In genomic region chr14:50064993-50065392, GRCh38 we compare ENCODE assay signal across 1 cellular context.
TF ChIP-seq lines count a peak whose summit lies in the region.

No MANE protein-coding gene starts in this region.

TF ChIP-seq in GM12878, 131 proteins besides CTCF, POLR2A, EP300 and RAD21 (continued from another document and continues in another):
- TF ChIP-seq WRNIP1 (IDR thresholded peaks at IDR 0.05; ENCODE audit: borderline replicate concordance, low read depth, low read length) (no peak), NR2C2 (IDR thresholded peaks at IDR 0.05; ENCODE audit: borderline replicate concordance, control insufficient read depth, insufficient read length, low read depth) (no peak), DPF2 (IDR thresholded peaks at IDR 0.05) (peak; percentile 91), BCL3 (IDR thresholded peaks at IDR 0.05; ENCODE audit: borderline replicate concordance, insufficient read depth, low read depth, low read length, poor library complexity, severe bottlenecking) (no peak), PKNOX1 (IDR thresholded peaks at IDR 0.05) (peak; percentile 6; the same call in 1 of the 2 replicates), ZNF24 (IDR thresholded peaks at IDR 0.05) (peak; percentile 60), EED (IDR thresholded peaks at IDR 0.05; ENCODE audit: low read depth) (peak; percentile 96), SREBF2 (IDR thresholded peaks at IDR 0.05; ENCODE audit: low read length) (no peak), EZH2 (IDR thresholded peaks at IDR 0.05; ENCODE audit: borderline replicate concordance, control insufficient read depth, low read depth, low read length) (no peak), RBBP5 (conservative IDR thresholded peaks at IDR 0.05) (no peak), NR2C1 (IDR thresholded peaks at IDR 0.05) (no peak), GATAD2B (conservative IDR thresholded peaks at IDR 0.05; ENCODE audit: low read depth) (peak; percentile 51; the same call in 1 of the 2 replicates), SPI1 (IDR thresholded peaks at IDR 0.05; ENCODE audit: borderline replicate concordance, insufficient read depth, low read depth, low read length) (peak; percentile 93), BRCA1 (IDR thresholded peaks at IDR 0.05; ENCODE audit: low read depth, low read length) (no peak), E2F8 (IDR thresholded peaks at IDR 0.05; ENCODE audit: low read depth, partially characterized antibody) (peak; percentile 76), CHD1 (IDR thresholded peaks at IDR 0.05; ENCODE audit: low read depth, low read length) (no peak), NBN (IDR thresholded peaks at IDR 0.05) (peak; percentile 96), STAT3 (IDR thresholded peaks at IDR 0.05; ENCODE audit: low read depth, low read length) (peak; percentile 95), MYB (IDR thresholded peaks at IDR 0.05; ENCODE audit: borderline replicate concordance, low read depth, low read length) (no peak), E4F1 (IDR thresholded peaks at IDR 0.05; ENCODE audit: borderline replicate concordance, partially characterized antibody) (no peak), PAX8 (IDR thresholded peaks at IDR 0.05) (no peak), ASH2L (IDR thresholded peaks at IDR 0.05; ENCODE audit: borderline replicate concordance, low read depth) (0 out of 2 replicates have a peak, but pooled peaks have one; percentile 17), ZNF274 (IDR thresholded peaks at IDR 0.05; ENCODE audit: insufficient read depth, insufficient read length) (no peak), E2F4 (IDR thresholded peaks at IDR 0.05; ENCODE audit: low read depth, low read length) (no peak), CHD2 (IDR thresholded peaks at IDR 0.05; ENCODE audit: borderline replicate concordance, low read depth, low read length) (peak; percentile 88), MYC (IDR thresholded peaks at IDR 0.05; ENCODE audit: insufficient read depth, insufficient read length, insufficient replicate concordance, low read length, severe bottlenecking) (no peak), ZZZ3 (IDR thresholded peaks at IDR 0.05; ENCODE audit: control insufficient read depth, insufficient read length, low read depth) (no peak), TCF3 (IDR thresholded peaks at IDR 0.05; ENCODE audit: borderline replicate concordance, insufficient read depth, low read depth, low read length) (no peak), FOXK2 (IDR thresholded peaks at IDR 0.05) (no peak), SREBF1 (IDR thresholded peaks at IDR 0.05; ENCODE audit: low read length) (no peak), ZBED1 (IDR thresholded peaks at IDR 0.05; ENCODE audit: borderline replicate concordance) (peak; percentile 82; the same call in 1 of the 2 replicates), EGR1 (IDR thresholded peaks at IDR 0.05; ENCODE audit: borderline replicate concordance in 1 of 2, low read depth in 2 of 2, low read length in 2 of 2) (no peak), SUPT20H (IDR thresholded peaks at IDR 0.05; ENCODE audit: borderline replicate concordance, control insufficient read depth, low read depth, low read length) (no peak), CBFB (IDR thresholded peaks at IDR 0.05; ENCODE audit: low read depth) (peak; percentile 89), CHD4 (IDR thresholded peaks at IDR 0.05) (no peak), HDGF (IDR thresholded peaks at IDR 0.05) (no peak), LARP7 (IDR thresholded peaks at IDR 0.05) (no peak), BMI1 (IDR thresholded peaks at IDR 0.05; ENCODE audit: borderline replicate concordance) (peak; percentile 80; the same call in 1 of the 2 replicates), BCLAF1 (IDR thresholded peaks at IDR 0.05) (no peak), RELB (IDR thresholded peaks at IDR 0.05; ENCODE audit: low read depth) (peak; percentile 96), SKIL (IDR thresholded peaks at IDR 0.05; ENCODE audit: low read depth, poor library complexity, severe bottlenecking) (peak; percentile 98), CBX5 (IDR thresholded peaks at IDR 0.05; ENCODE audit: low read depth) (peak; percentile 74), IRF4 (IDR thresholded peaks at IDR 0.05; ENCODE audit: low read depth, low read length) (peak; percentile 82; the same call in 1 of the 2 replicates), MTA3 (IDR thresholded peaks at IDR 0.05; ENCODE audit: borderline replicate concordance, low read length) (peak; percentile 86; the same call in 1 of the 2 replicates), POLR2AphosphoS2 (IDR thresholded peaks at IDR 0.05; ENCODE audit: low read depth, low read length) (no peak), HCFC1 (IDR thresholded peaks at IDR 0.05; ENCODE audit: low read length) (no peak), NFYA (IDR thresholded peaks at IDR 0.05; ENCODE audit: borderline replicate concordance, low read depth, low read length) (no peak)
